8 cellular contexts compared by ENCODE assay signal in genomic region chr4:13657016-13657415, GRCh38. TPM values are rescaled to one million over a fixed set of nuclear protein-coding genes. Genes with fewer than 3 reads are reported as not detected.
A peak's percentile ranks its signal among the peaks of the same experiment; 100 is the strongest.
DNase-seq lines count a peak whose midpoint lies in the region; ATAC-seq, FAIRE-seq and TF ChIP-seq lines count a peak whose summit lies in the region.

No MANE protein-coding gene starts in this region.

- intact Hi-C loops in GM12878 (cut with micrococcal nuclease; ENCODE audit: unreplicated experiment): loop anchor here (2.0 to 10.0 kb wide), 7 partner anchors 128 to 1800 kb away; no protein-coding TSS in a partner anchor
- intact Hi-C loops in naive thymus-derived CD4-positive, alpha-beta T cell (cut with micrococcal nuclease): loop anchor here (2.0 to 10.0 kb wide), 10 partner anchors 318 to 1994 kb away; partner anchors contain the start of gene CPEB2 (in 1 of the 2)

- CTCF ChIA-PET in GM12878 (lab: Yijun Ruan, JAX): interaction anchor here (0.6 to 4.6 kb wide), 19 partner anchors 8 to 1739 kb away, joined by 3 to 66 read pairs (median 3); partner anchors contain the start of gene BOD1L1
- CTCF ChIA-PET in naive thymus-derived CD4-positive, alpha-beta T cell (lab: Charles Lee): interaction anchor here (0.6 to 1.1 kb wide), 4 partner anchors 18 to 1344 kb away, joined by 3 to 4 read pairs (median 3); no protein-coding TSS in a partner anchor

- peak overlapping the region; percentile 52; the same call in 1 of the 2 replicates for H2AFZ ChIP-seq in GM12878 (ENCODE audit: control insufficient read depth, low read depth, low read length)

- H3K9me3 Mint-ChIP-seq in naive thymus-derived CD4-positive, alpha-beta T cell: peaks cover 0 to 2% (median 0%) of the 10 kb centered on the region in 11 donors

- H3K36me3 ChIP-seq in BLaER1 treated with 17β-estradiol and CSF1 and Interleukin-3, amounts not matched to agents 10 nM and 100 nM: no peaks in the 10 kb centered on the region
- H3K36me3 ChIP-seq in HUES48 (ENCODE audit: control insufficient read depth, insufficient read depth, low read length) (no peaks in the 10 kb centered on the region), GM12878 (ENCODE audit: control insufficient read depth in 2 of 2, insufficient read depth in 2 of 2, low read length in 1 of 2) (no peaks in the 10 kb centered on the region)
- no peaks in the 10 kb centered on the region for H3K36me3 ChIP-seq in naive thymus-derived CD4-positive, alpha-beta T cell (ENCODE audit: control insufficient read depth in 2 of 3, insufficient read depth in 3 of 3, low read length in 3 of 3)

- RAD21 ChIA-PET in GM12878 (lab: Charles Lee; ENCODE audit: unreplicated experiment): interaction anchor here (0.5 to 2.2 kb wide), 5 partner anchors 200 to 1866 kb away, joined by 3 to 10 read pairs (median 4); no protein-coding TSS in a partner anchor

- peak overlapping the region in 8 of 10 experiments; percentile 15 to 54 (median 40); a peak in 9 of 20 replicates for H3K4me3 ChIP-seq in BLaER1 treated with 17β-estradiol and CSF1 and Interleukin-3, amounts not matched to agents 10 nM and 100 nM
- H3K4me3 ChIP-seq in HUES48 (ENCODE audit: low read depth, low read length) (peak overlapping the region; percentile 51), GM12878 (peak overlapping the region; percentile 66; the same call in 1 of the 2 replicates)
- peak overlapping the region; percentile 50 for H3K4me3 ChIP-seq in naive thymus-derived CD4-positive, alpha-beta T cell (ENCODE audit: low read length)

- TF ChIP-seq RAD21 in GM12878 (IDR thresholded peaks at IDR 0.05; ENCODE audit: insufficient read depth, low read depth, low read length): no peak

- H3K4me2 ChIP-seq in BLaER1 treated with 17β-estradiol and CSF1 and Interleukin-3, amounts not matched to agents 10 nM and 100 nM: peak overlapping the region; percentile 25 to 68 (median 49); a peak in 16 of 22 replicates
- H3K4me2 ChIP-seq in GM12878 (ENCODE audit: control insufficient read depth, insufficient read depth): peak overlapping the region; percentile 61; the same call in 1 of the 2 replicates

- H3K36me3 Mint-ChIP-seq in naive thymus-derived CD4-positive, alpha-beta T cell: no peaks in the 10 kb centered on the region

- no peak for TF ChIP-seq EP300 in GM12878 (IDR thresholded peaks at IDR 0.05; ENCODE audit: borderline replicate concordance in 1 of 2, control insufficient read depth in 1 of 2, low read depth in 2 of 2, low read length in 2 of 2)

- H3K9ac ChIP-seq in BLaER1 treated with 17β-estradiol and CSF1 and Interleukin-3, amounts not matched to agents 10 nM and 100 nM: no peak overlapping the region
- H3K9ac ChIP-seq in HUES48 (ENCODE audit: low read depth, low read length): no peak overlapping the region
- no peak overlapping the region for H3K9ac ChIP-seq in GM12878 (ENCODE audit: control insufficient read depth, insufficient read depth, low read length)

- peak overlapping the region; percentile 67 to 92 (median 78) for H3K4me3 Mint-ChIP-seq in naive thymus-derived CD4-positive, alpha-beta T cell

- peaks cover 0 to 6% (median 4%) of the 10 kb centered on the region in 10 experiments; a peak in 8 of 20 replicates for H3K4me1 ChIP-seq in BLaER1 treated with 17β-estradiol and CSF1 and Interleukin-3, amounts not matched to agents 10 nM and 100 nM
- H3K4me1 ChIP-seq in HUES48 (ENCODE audit: control insufficient read depth, insufficient read depth, low read length) (peaks cover 11% of the 10 kb centered on the region; the same call in 1 of the 2 replicates), GM12878 (ENCODE audit: control insufficient read depth, insufficient read depth, low read length) (no peaks in the 10 kb centered on the region)
- H3K4me1 ChIP-seq in naive thymus-derived CD4-positive, alpha-beta T cell (ENCODE audit: control insufficient read depth in 2 of 2, insufficient read depth in 2 of 2, low read length in 2 of 2): no peaks in the 10 kb centered on the region

- DNase-seq in GM12878 (ENCODE audit: low read depth, low spot score): no peak
- peak in 1 of 9 donors; percentile 9 for DNase-seq in naive thymus-derived CD4-positive, alpha-beta T cell
- no peak for DNase-seq in DMS153 (lab: John Stamatoyannopoulos, UW)

- H3K27ac ChIP-seq in BLaER1 treated with 17β-estradiol and CSF1 and Interleukin-3, amounts not matched to agents 10 nM and 100 nM: no peak overlapping the region
- H3K27ac ChIP-seq in HUES48 (ENCODE audit: low read depth, low read length) (no peak overlapping the region), GM12878 (ENCODE audit: control insufficient read depth, insufficient read depth) (no peak overlapping the region)
- no peak overlapping the region for H3K27ac ChIP-seq in naive thymus-derived CD4-positive, alpha-beta T cell (ENCODE audit: low read depth, low read length)

- H3K4me1 Mint-ChIP-seq in naive thymus-derived CD4-positive, alpha-beta T cell: peaks cover 12 to 22% (median 16%) of the 10 kb centered on the region in 7 donors

- 2% methylated on average over 4 of the region's 4 CpGs for WGBS in GM12878 (ENCODE audit: insufficient coverage, insufficient replicate concordance, low lambda C conversion rate, missing lambda C conversion rate)

- ATAC-seq in GM12878 (no peak), GM18520 (IDR thresholded peaks at IDR 0.05; ENCODE audit: unreplicated experiment) (no peak), GM21515 (IDR thresholded peaks at IDR 0.05; ENCODE audit: unreplicated experiment) (no peak), HG03565 (IDR thresholded peaks at IDR 0.05; ENCODE audit: unreplicated experiment) (no peak)
- ATAC-seq in naive thymus-derived CD4-positive, alpha-beta T cell: no peak

- no peaks in the 10 kb centered on the region for H4K20me1 ChIP-seq in BLaER1 treated with 17β-estradiol and CSF1 and Interleukin-3, amounts not matched to agents 10 nM and 100 nM
- no peaks in the 10 kb centered on the region for H4K20me1 ChIP-seq in GM12878 (ENCODE audit: control insufficient read depth, insufficient read depth)

- SMC1A ChIA-PET in GM12878 (lab: Charles Lee; ENCODE audit: uncharacterized antibody, unreplicated experiment): interaction anchor here (0.7 to 2.4 kb wide), 6 partner anchors 29 to 601 kb away, joined by 3 to 19 read pairs (median 4); no protein-coding TSS in a partner anchor

- peaks cover 0 to 4% (median 0%) of the 10 kb centered on the region in 5 donors for H3K27me3 Mint-ChIP-seq in naive thymus-derived CD4-positive, alpha-beta T cell

- H3K79me2 ChIP-seq in GM12878 (ENCODE audit: control insufficient read depth, insufficient read depth, low read length): no peaks in the 10 kb centered on the region

- FAIRE-seq in GM12878 (lab: Jason Lieb, UNC): no peak

- no peaks in the 10 kb centered on the region; a peak in 1 of 22 replicates for H3K9me3 ChIP-seq in BLaER1 treated with 17β-estradiol and CSF1 and Interleukin-3, amounts not matched to agents 10 nM and 100 nM (replicated peaks in 1 of 11)
- no peaks in the 10 kb centered on the region for H3K9me3 ChIP-seq in HUES48 (ENCODE audit: control insufficient read depth, insufficient read depth, low read length)
- no peaks in the 10 kb centered on the region for H3K9me3 ChIP-seq in GM12878 (replicated peaks; ENCODE audit: control insufficient read depth, insufficient read depth, low read length)
- H3K9me3 ChIP-seq in naive thymus-derived CD4-positive, alpha-beta T cell (ENCODE audit: control insufficient read depth in 2 of 3, low read length in 3 of 3): no peaks in the 10 kb centered on the region

- no peak for TF ChIP-seq CTCF in GM12878 (IDR thresholded peaks at IDR 0.05 in 2 of 3, conservative IDR thresholded peaks at IDR 0.05 in 1 of 3; ENCODE audit: control insufficient read depth in 2 of 3, extremely low read depth in 1 of 3, insufficient read depth in 1 of 3, low read depth in 3 of 3, low read length in 3 of 3)

- in situ Hi-C loops in GM12878 (cut with MboI): loop anchor here (10.0 kb wide), 3 partner anchors 1348 to 1798 kb away; partner anchors contain the start of gene CPEB2

- no peaks in the 10 kb centered on the region for H3K27me3 ChIP-seq in BLaER1 treated with 17β-estradiol and CSF1 and Interleukin-3, amounts not matched to agents 10 nM and 100 nM
- H3K27me3 ChIP-seq in HUES48 (ENCODE audit: control insufficient read depth, insufficient read depth, low read length) (no peaks in the 10 kb centered on the region), GM12878 (replicated peaks in 1 of 2; ENCODE audit: control insufficient read depth in 2 of 2, insufficient read depth in 2 of 2, low read length in 1 of 2) (no peaks in the 10 kb centered on the region; a peak in 1 of 4 replicates)
- no peaks in the 10 kb centered on the region for H3K27me3 ChIP-seq in naive thymus-derived CD4-positive, alpha-beta T cell (ENCODE audit: control insufficient read depth in 2 of 2, insufficient read depth in 2 of 2, low read length in 2 of 2)

- BruUV-seq in GM12878 (replicated peaks; lab: Mats Ljungman, UMichigan): no TSS peak

- no peak for TF ChIP-seq POLR2A in GM12878 (IDR thresholded peaks at IDR 0.05; ENCODE audit: low read depth, low read length)

- POLR2A ChIA-PET in GM12878 (lab: Charles Lee): no interaction called here
- POLR2A ChIA-PET in naive thymus-derived CD4-positive, alpha-beta T cell (lab: Charles Lee): no interaction called here

- peak overlapping the region in 7 of 9 donors; percentile 1 to 84 (median 73) for H3K27ac Mint-ChIP-seq in naive thymus-derived CD4-positive, alpha-beta T cell

RNA-seq across cellular contexts. Expression of gene BOD1L1, which starts 29.5 kb away (rescaled TPM):
- total RNA-seq in GM12878 (2013; cell fraction: nucleolus; rRNA removed): 118 and 124 TPM in 2 replicates
- 26.2 and 28.3 TPM in 2 replicates for total RNA-seq in GM12878 (2014; rRNA removed)
- 40.4 and 47.3 TPM in 2 replicates for total RNA-seq in GM12878 (2014; rRNA removed; fragmentation: Illumina TruSeq; extraction: Trizol)
- total RNA-seq in GM12878 (2021): 29.5 and 32.3 TPM in 2 replicates
- 19.3 TPM for polyA plus RNA-seq in GM12878 (2011; ENCODE audit: low read depth)
- polyA plus RNA-seq in GM12878 (2011; rRNA removed): 25.9 and 41.0 TPM in 2 replicates
- polyA plus RNA-seq in GM12878 (2011; cell fraction: cytosol; rRNA removed): 10.2 TPM in 2 replicates
- 41.7 and 43.8 TPM in 2 replicates for polyA plus RNA-seq in GM12878 (2011; cell fraction: nucleus; rRNA removed)
- polyA plus RNA-seq in GM12878 (2012): 21.5 and 24.3 TPM in 2 replicates
- 41.6 and 51.9 TPM in 2 replicates for polyA plus RNA-seq in GM12878 (2014; fragmentation: Illumina TruSeq; extraction: Trizol)
- polyA plus RNA-seq in GM12878 (2014; fragmentation: Nextera tagmentation; extraction: Ambion mirVana): 10 to 100 TPM in 1 of 2 experiments, 1 to 10 TPM in 1; 6.8 to 12.1 TPM
- 20.9 and 22.8 TPM in 2 replicates for polyA plus RNA-seq in GM12878 (2014; rRNA removed)
- 1 to 10 TPM; 8.8 to 8.9 TPM for polyA plus RNA-seq in GM12878 (2016; fragmentation: Nextera tagmentation; extraction: Ambion mirVana)
- 30.0 and 38.5 TPM in 2 replicates for polyA minus RNA-seq in GM12878 (2011; rRNA and poly(A)+ RNA removed)
- polyA minus RNA-seq in GM12878 (2011; cell fraction: cytosol; rRNA and poly(A)+ RNA removed): 10.2 and 15.7 TPM in 2 replicates
- 38.2 and 50.9 TPM in 2 replicates for polyA minus RNA-seq in GM12878 (2011; cell fraction: nucleus; rRNA and poly(A)+ RNA removed)
- total RNA-seq in naive thymus-derived CD4-positive, alpha-beta T cell: 10 to 100 TPM; 44.5 to 76.7 (median 54.2) TPM
- 1 to 10 TPM; 3.1 to 6.8 TPM for polyA plus RNA-seq in naive thymus-derived CD4-positive, alpha-beta T cell
